ENCODE assay signal across 14 cellular contexts in the genomic region with DNA sequence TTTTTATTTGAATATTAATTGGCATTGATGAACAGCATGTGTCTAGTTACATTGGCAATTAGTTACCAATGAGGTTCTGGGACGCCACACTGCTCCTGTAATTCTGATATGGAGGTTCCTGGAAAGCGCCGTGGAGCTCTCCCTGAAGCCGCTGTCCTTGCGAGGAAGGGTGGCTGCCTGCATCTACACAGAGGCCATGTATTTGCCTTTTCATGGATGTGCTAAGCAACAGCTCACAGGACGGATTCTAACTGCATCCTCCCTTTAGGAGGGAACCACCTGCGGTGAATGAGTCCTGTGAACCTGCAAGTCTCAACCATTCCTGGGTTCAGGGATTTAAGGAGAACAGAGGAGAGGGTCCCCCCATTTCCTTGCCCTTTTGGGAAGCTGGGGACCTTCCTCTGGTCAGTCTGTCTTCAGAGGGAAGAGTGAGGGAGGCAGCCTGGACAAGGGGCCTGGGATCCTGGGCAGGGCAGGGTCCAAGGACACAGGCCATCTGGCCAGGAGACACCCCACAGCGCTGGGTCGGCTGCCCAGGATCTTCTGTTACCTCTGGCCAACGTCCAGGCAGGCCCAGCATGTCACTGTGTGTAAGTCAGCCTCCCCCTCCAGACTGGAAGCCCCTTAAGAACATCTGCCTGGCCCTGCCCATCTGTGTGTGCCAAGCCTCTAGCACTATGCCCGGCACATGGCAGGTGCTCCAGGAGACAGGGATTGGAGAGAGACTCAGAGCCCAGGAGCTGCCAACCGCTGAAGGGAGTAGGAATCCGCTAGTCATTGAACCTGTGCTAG.
A peak's percentile ranks its signal among the peaks of the same experiment; 100 is the strongest.
DNase-seq lines count a peak whose midpoint lies in the region; ATAC-seq lines count a peak whose summit lies in the region.
"Had no signal": no experiment of that assay in that cellular context is flagged by ENCODE, and none has a peak within 500 bp of the region (broad histone marks: within the 10 kb centered on the region; RNA-seq: fewer than 3 reads in every experiment).

No MANE protein-coding gene starts in this region.

- CTCF ChIA-PET in activated CD4-positive, alpha-beta T cell treated with anti-CD3 and anti-CD28 coated beads for 36 hours (lab: Charles Lee), result interaction anchor here (0.5 to 1.1 kb wide), 2 partner anchors 21 to 369 kb away, joined by 3 read pairs; no protein-coding TSS in a partner anchor

- ATAC-seq in activated CD4-positive, alpha-beta T cell treated with anti-CD3 and anti-CD28 coated beads for 36 hours, result no peak
- ATAC-seq in activated T-helper 17 cell treated with anti-CD3 and anti-CD28 coated beads, Interleukin-2, amount 50 U/mL, for 72 hours (replicated peaks), result no peak
- no peak for ATAC-seq in naive thymus-derived CD8-positive, alpha-beta T cell

- no peak for DNase-seq in activated CD4-positive, alpha-beta T cell treated with anti-CD3 and anti-CD28 coated beads for 36 hours
- no peak for DNase-seq in activated CD4-positive, alpha-beta T cell treated with anti-CD3 and anti-CD28 coated beads for 1 hour
- DNase-seq in NCI-H1092 (lab: John Stamatoyannopoulos, UW) (peak; percentile 79), COLO668 (lab: John Stamatoyannopoulos, UW; ENCODE audit: unreplicated experiment) (no peak), NCI-H1436 (lab: John Stamatoyannopoulos, UW) (no peak)
- no peak for DNase-seq in naive thymus-derived CD8-positive, alpha-beta T cell
- no peak for DNase-seq in stimulated activated CD4-positive, alpha-beta T cell treated with anti-CD3 and anti-CD28 coated beads, Interleukin-2, amount 100 ng/mL, for 24 hours
- DNase-seq: Caco-2; GM23248; mammary epithelial cell; NCI-H510A; stimulated activated naive B cell treated with anti-CD40 and anti-IgM and Interleukin-4, amounts not matched to agents 10 μg/mL and 1 μg/mL and 100 μg/mL, for 72 hours had no signal

- intact Hi-C loops in activated CD4-positive, alpha-beta T cell treated with anti-CD3 and anti-CD28 coated beads for 36 hours (cut with DNase I, micrococcal nuclease), result loop anchor here (2.0 to 10.0 kb wide), 4 partner anchors 20 to 310 kb away; no protein-coding TSS in a partner anchor

- peaks cover 20% of the 10 kb centered on the region for H3K4me1 Mint-ChIP-seq in activated CD4-positive, alpha-beta T cell treated with anti-CD3 and anti-CD28 coated beads for 36 hours
- H3K4me1 Mint-ChIP-seq in activated T-helper 17 cell treated with anti-CD3 and anti-CD28 coated beads, Interleukin-2, amount 50 U/mL, for 72 hours, result peaks cover 10% of the 10 kb centered on the region
- H3K4me1 Mint-ChIP-seq in naive thymus-derived CD8-positive, alpha-beta T cell, result peaks cover 18 to 42% (median 27%) of the 10 kb centered on the region in 4 donors

- peaks cover 4% of the 10 kb centered on the region for H3K27me3 Mint-ChIP-seq in activated CD4-positive, alpha-beta T cell treated with anti-CD3 and anti-CD28 coated beads for 36 hours
- H3K27me3 Mint-ChIP-seq in activated T-helper 17 cell treated with anti-CD3 and anti-CD28 coated beads, Interleukin-2, amount 50 U/mL, for 72 hours, result peaks cover 8% of the 10 kb centered on the region
- no peaks in the 10 kb centered on the region for H3K27me3 Mint-ChIP-seq in naive thymus-derived CD8-positive, alpha-beta T cell

- peaks cover 4% of the 10 kb centered on the region for H3K9me3 Mint-ChIP-seq in activated CD4-positive, alpha-beta T cell treated with anti-CD3 and anti-CD28 coated beads for 36 hours (ENCODE audit: low read depth)
- no peaks in the 10 kb centered on the region for H3K9me3 Mint-ChIP-seq in activated T-helper 17 cell treated with anti-CD3 and anti-CD28 coated beads, Interleukin-2, amount 50 U/mL, for 72 hours
- H3K9me3 Mint-ChIP-seq in naive thymus-derived CD8-positive, alpha-beta T cell, result no peaks in the 10 kb centered on the region
- H3K9me3 Mint-ChIP-seq: activated naive CD4-positive, alpha-beta T cell treated with anti-CD3 and anti-CD28 coated beads, Interleukin-2, amount 50 U/mL, for 72 hours; stimulated activated naive B cell treated with anti-CD40 and anti-IgM and Interleukin-4, amounts not matched to agents 10 μg/mL and 1 μg/mL and 100 μg/mL, for 72 hours had no signal

- H3K27ac Mint-ChIP-seq in activated CD4-positive, alpha-beta T cell treated with anti-CD3 and anti-CD28 coated beads for 36 hours, result peak overlapping the region; percentile 91
- H3K27ac Mint-ChIP-seq in activated T-helper 17 cell treated with anti-CD3 and anti-CD28 coated beads, Interleukin-2, amount 50 U/mL, for 72 hours, result peak overlapping the region; percentile 88
- peak overlapping the region in 8 of 10 donors; percentile 24 to 98 (median 63) for H3K27ac Mint-ChIP-seq in naive thymus-derived CD8-positive, alpha-beta T cell
- H3K27ac Mint-ChIP-seq: stimulated activated naive B cell treated with anti-CD40 and anti-IgM and Interleukin-4, amounts not matched to agents 10 μg/mL and 1 μg/mL and 100 μg/mL, for 72 hours had no signal

- H3K36me3 Mint-ChIP-seq in activated CD4-positive, alpha-beta T cell treated with anti-CD3 and anti-CD28 coated beads for 36 hours (ENCODE audit: low read depth), result no peaks in the 10 kb centered on the region
- no peaks in the 10 kb centered on the region for H3K36me3 Mint-ChIP-seq in activated T-helper 17 cell treated with anti-CD3 and anti-CD28 coated beads, Interleukin-2, amount 50 U/mL, for 72 hours (ENCODE audit: low read depth)
- no peaks in the 10 kb centered on the region for H3K36me3 Mint-ChIP-seq in naive thymus-derived CD8-positive, alpha-beta T cell
- H3K36me3 Mint-ChIP-seq: stimulated activated naive B cell treated with anti-CD40 and anti-IgM and Interleukin-4, amounts not matched to agents 10 μg/mL and 1 μg/mL and 100 μg/mL, for 72 hours had no signal

- POLR2A ChIA-PET in activated CD4-positive, alpha-beta T cell treated with anti-CD3 and anti-CD28 coated beads for 36 hours (lab: Charles Lee), result interaction anchor here (0.6 to 1.0 kb wide), 3 partner anchors 23 to 530 kb away, joined by 3 to 4 read pairs (median 4); no protein-coding TSS in a partner anchor
- POLR2A ChIA-PET in naive thymus-derived CD8-positive, alpha-beta T cell (lab: Charles Lee), result interaction anchor here (0.5 to 3.8 kb wide), 5 partner anchors 14 to 314 kb away, joined by 4 to 36 read pairs (median 15); partner anchors contain the start of gene TNRC6C

- no peak overlapping the region for H3K4me3 Mint-ChIP-seq in activated CD4-positive, alpha-beta T cell treated with anti-CD3 and anti-CD28 coated beads for 36 hours
- H3K4me3 Mint-ChIP-seq in activated T-helper 17 cell treated with anti-CD3 and anti-CD28 coated beads, Interleukin-2, amount 50 U/mL, for 72 hours, result peak overlapping the region; percentile 78
- H3K4me3 Mint-ChIP-seq in naive thymus-derived CD8-positive, alpha-beta T cell, result peak overlapping the region in 7 of 10 donors; percentile 32 to 90 (median 78)
- H3K4me3 Mint-ChIP-seq: stimulated activated naive B cell treated with anti-CD40 and anti-IgM and Interleukin-4, amounts not matched to agents 10 μg/mL and 1 μg/mL and 100 μg/mL, for 72 hours had no signal
